In the genomic region with DNA sequence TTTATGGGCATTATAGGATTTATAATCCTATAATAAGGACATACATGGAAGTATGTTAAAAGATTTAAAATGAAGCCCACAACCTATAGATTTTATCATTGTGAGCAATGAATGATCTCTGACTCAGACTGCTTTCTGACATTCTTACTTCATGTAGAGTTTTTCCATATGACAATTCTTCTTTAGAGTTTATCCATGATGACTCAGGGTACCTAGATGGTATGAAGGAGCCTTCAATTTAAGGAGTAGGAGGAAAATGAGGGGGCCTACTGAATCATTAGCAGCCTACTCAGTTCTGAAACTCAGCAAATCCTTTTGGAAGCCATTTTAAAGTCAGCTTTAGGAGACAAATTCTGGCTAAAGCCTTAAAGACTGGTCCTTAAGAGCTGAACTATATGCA, we compare ENCODE assay signal across 14 cellular contexts. TPM values are rescaled to one million over a fixed set of nuclear protein-coding genes. Genes with fewer than 3 reads are reported as not detected.
DNase-seq lines count a peak whose midpoint lies in the region; ATAC-seq and TF ChIP-seq lines count a peak whose summit lies in the region.
"Had no signal": no experiment of that assay in that cellular context is flagged by ENCODE, and none has a peak within 500 bp of the region (broad histone marks: within the 10 kb centered on the region; RNA-seq: fewer than 3 reads in every experiment).

No MANE protein-coding gene starts in this region.

- TF ChIP-seq CTCF in IMR-90 (conservative IDR thresholded peaks at IDR 0.05; ENCODE audit: low read depth, low read length) = no peak
- TF ChIP-seq CTCF in astrocyte of the spinal cord (IDR thresholded peaks at IDR 0.05; ENCODE audit: low read depth, low read length) = no peak

- intact Hi-C loops in IMR-90 (cut with micrococcal nuclease) = no loop called here

- no peak overlapping the region for H2AFZ ChIP-seq in IMR-90 (replicated peaks; ENCODE audit: low read length, poor library complexity)

- H2AK9ac ChIP-seq in IMR-90 (replicated peaks; ENCODE audit: low read depth, low read length, poor library complexity) = no peak overlapping the region

- H3K4me1 ChIP-seq in IMR-90 (ENCODE audit: control insufficient read depth, insufficient read depth, low read length) (no peaks in the 10 kb centered on the region), muscle layer of colon (ENCODE audit: insufficient read depth, low read length) (peaks cover 67% of the 10 kb centered on the region)

- CTCF ChIA-PET in IMR-90 (lab: Yijun Ruan, JAX) = interaction anchor here (0.5 to 1.2 kb wide), 2 partner anchors 74 to 84 kb away, joined by 3 read pairs; no protein-coding TSS in a partner anchor

- no peak overlapping the region for H3K4ac ChIP-seq in IMR-90 (ENCODE audit: low read depth, low read length)

- no peak overlapping the region for H2BK15ac ChIP-seq in IMR-90 (ENCODE audit: low read depth, low read length)

- H3K23ac ChIP-seq in IMR-90 (ENCODE audit: low read depth, low read length) = no peak overlapping the region

- H2BK20ac ChIP-seq in IMR-90 (ENCODE audit: low read depth, low read length) = no peak overlapping the region

- no peak overlapping the region for H2AK5ac ChIP-seq in IMR-90 (ENCODE audit: low read depth, low read length)

- dilution Hi-C loops in IMR-90 (cut with HindIII; ENCODE audit: low sequenced_read_pairs, unreplicated experiment) = no loop called here

- H2BK5ac ChIP-seq in IMR-90 (ENCODE audit: low read depth, low read length, poor library complexity, severe bottlenecking) = peak overlapping the region; percentile 24

- peak; percentile 32; the same call in 1 of the 2 replicates for ATAC-seq in IMR-90 (ENCODE audit: low read depth)
- no peak for ATAC-seq in GM21526 (IDR thresholded peaks at IDR 0.05; ENCODE audit: low FRiP score, unreplicated experiment)
- ATAC-seq: sciatic nerve had no signal

- H3K9ac ChIP-seq in IMR-90 (ENCODE audit: low read depth, low read length) (no peak overlapping the region), muscle layer of colon (ENCODE audit: low read length) (no peak overlapping the region)

- H3K27me3 ChIP-seq in IMR-90 (ENCODE audit: control insufficient read depth, insufficient read depth, low read length) (no peaks in the 10 kb centered on the region), muscle layer of colon (ENCODE audit: control insufficient read depth in 1 of 2, insufficient read depth in 2 of 2, low read length in 2 of 2) (no peaks in the 10 kb centered on the region), H7 (ENCODE audit: control insufficient read depth, insufficient read depth, low read length) (no peaks in the 10 kb centered on the region)
- H3K27me3 ChIP-seq: SJSA1 had no signal

- H4K91ac ChIP-seq in IMR-90 (ENCODE audit: insufficient read depth, low read depth, low read length) = no peak overlapping the region

- H4K20me1 ChIP-seq in IMR-90 (ENCODE audit: insufficient read depth, low read length) = no peaks in the 10 kb centered on the region

- H2BK120ac ChIP-seq in IMR-90 (ENCODE audit: low read depth, low read length) = no peak overlapping the region; the same call in 1 of the 2 replicates

- H4K5ac ChIP-seq in IMR-90 (ENCODE audit: low read depth, low read length) = no peak overlapping the region

- H3K9me1 ChIP-seq in IMR-90 (ENCODE audit: insufficient read depth, low read length) = no peaks in the 10 kb centered on the region

- no peak overlapping the region for H4K8ac ChIP-seq in IMR-90 (ENCODE audit: low read depth in 2 of 2, low read length in 2 of 2)

- H3K9me3 ChIP-seq in IMR-90 (ENCODE audit: control insufficient read depth, insufficient read depth, low read length) (no peaks in the 10 kb centered on the region), muscle layer of colon (ENCODE audit: low read length) (no peaks in the 10 kb centered on the region)
- H3K9me3 ChIP-seq: Caco-2, SJSA1 had no signal

- peak; percentile 98 for DNase-seq in ELR (ENCODE audit: low read depth)
- peak; percentile 85 for DNase-seq in IMR-90
- peak; percentile 26 for DNase-seq in astrocyte of the spinal cord (ENCODE audit: low read depth, low spot score)
- DNase-seq in T1000 (lab: John Stamatoyannopoulos, UW) = no peak
- DNase-seq in activated effector memory CD4-positive, alpha-beta T cell treated with anti-CD3 and anti-CD28 coated beads, Interleukin-2, amount 50 U/mL, for 16 hours = no peak
- DNase-seq in H7 = no peak
- DNase-seq: aorta, Caco-2, NCI-H69 had no signal

- H3K79me1 ChIP-seq in IMR-90 (ENCODE audit: low read depth in 1 of 2, low read length in 2 of 2) = peaks cover 0 to 4% of the 10 kb centered on the region in 2 experiments; a peak in 2 of 4 replicates

- BruUV-seq in IMR-90 (replicated peaks; lab: Mats Ljungman, UMichigan) = no TSS peak

- H3K27ac ChIP-seq in IMR-90 (ENCODE audit: insufficient read depth, low read length) (no peak overlapping the region), muscle layer of colon (ENCODE audit: low read depth, low read length) (peak overlapping the region; percentile 2)
- H3K27ac ChIP-seq: HL-60, SJSA1 had no signal

- H3K4me3 ChIP-seq in IMR-90 (ENCODE audit: insufficient read depth, low read depth, low read length) (no peak overlapping the region), astrocyte of the spinal cord (ENCODE audit: low read depth, low read length) (no peak overlapping the region), muscle layer of colon (ENCODE audit: low read depth in 1 of 2, low read length in 2 of 2) (no peak overlapping the region), H7 (ENCODE audit: insufficient read depth, low read depth, low read length) (no peak overlapping the region)
- H3K4me3 ChIP-seq: SJSA1 had no signal

- no peak overlapping the region; the same call in 1 of the 2 replicates for H3K4me2 ChIP-seq in IMR-90 (ENCODE audit: low read depth, low read length)

- no peak overlapping the region for H3K56ac ChIP-seq in IMR-90 (ENCODE audit: extremely low read depth, insufficient read depth, low read length)

- no peak overlapping the region; the same call in 1 of the 2 replicates for H3K18ac ChIP-seq in IMR-90 (ENCODE audit: low read depth, low read length)

- TF ChIP-seq RAD21 in IMR-90 (IDR thresholded peaks at IDR 0.05; ENCODE audit: low read length) = no peak

- H3K14ac ChIP-seq in IMR-90 (replicated peaks; ENCODE audit: low read depth, low read length) = no peak overlapping the region

- no peaks in the 10 kb centered on the region for H3K36me3 ChIP-seq in IMR-90 (ENCODE audit: control insufficient read depth, insufficient read depth, low read length)
- H3K36me3 ChIP-seq in muscle layer of colon (ENCODE audit: insufficient read depth, low read length) = no peaks in the 10 kb centered on the region
- H3K36me3 ChIP-seq in H7 (replicated peaks; ENCODE audit: control insufficient read depth, insufficient read depth, low read length) = no peaks in the 10 kb centered on the region
- H3K36me3 ChIP-seq: SJSA1 had no signal

- POLR2A ChIA-PET in IMR-90 (lab: Charles Lee; ENCODE audit: unreplicated experiment) = no interaction called here

- in situ Hi-C loops in IMR-90 (cut with MboI; ENCODE audit: low sequenced_read_pairs) = no loop called here
- in situ Hi-C loops in astrocyte of the spinal cord (cut with HindIII; ENCODE audit: low sequenced_read_pairs) = no loop called here

- TF ChIP-seq POLR2A in IMR-90 (IDR thresholded peaks at IDR 0.05; ENCODE audit: low read depth, low read length) = no peak

TF ChIP-seq in IMR-90, 13 proteins besides CTCF, POLR2A, EP300 and RAD21:
- TF ChIP-seq MAFK (IDR thresholded peaks at IDR 0.05; ENCODE audit: low read depth, low read length) (peak; percentile 57), SMC3 (IDR thresholded peaks at IDR 0.05; ENCODE audit: low read depth, low read length) (no peak), FOS (IDR thresholded peaks at IDR 0.05; ENCODE audit: low read depth, low read length) (peak; percentile 46), BHLHE40 (IDR thresholded peaks at IDR 0.05; ENCODE audit: low read depth, low read length) (no peak)

RNA-seq across cellular contexts. Expression of gene PELI1, which starts 10.4 kb away (rescaled TPM):
- total RNA-seq in IMR-90 (2012; rRNA removed) = 2.5 and 4.2 TPM in 2 replicates
- 2.2 and 2.3 TPM in 2 replicates for polyA plus RNA-seq in IMR-90 (2012; rRNA removed)
- 2.4 and 2.6 TPM in 2 replicates for polyA plus RNA-seq in IMR-90 (2012; cell fraction: cytosol; rRNA removed)
- polyA plus RNA-seq in IMR-90 (2012; cell fraction: nucleus; rRNA removed; ENCODE audit: low replicate concordance) = 3.9 and 4.9 TPM in 2 replicates
- total RNA-seq in H7 (2014; rRNA removed; shearing (Covaris generic)) = 37.3 and 50.6 TPM in 2 replicates

Comparison
In these comparisons a context has a peak if more than half of its experiments do, and no peak if none do; other contexts are left out.
1. DNase-seq: peak in ELR (single experiment), IMR-90 (single experiment) and astrocyte of the spinal cord (single experiment); none in T1000 (single experiment), activated effector memory CD4-positive, alpha-beta T cell treated with anti-CD3 and anti-CD28 coated beads, Interleukin-2, amount 50 U/mL, for 16 hours (single experiment) and H7 (single experiment).